Comparison of ENCODE assay signal across 15 cellular contexts in the genomic region with DNA sequence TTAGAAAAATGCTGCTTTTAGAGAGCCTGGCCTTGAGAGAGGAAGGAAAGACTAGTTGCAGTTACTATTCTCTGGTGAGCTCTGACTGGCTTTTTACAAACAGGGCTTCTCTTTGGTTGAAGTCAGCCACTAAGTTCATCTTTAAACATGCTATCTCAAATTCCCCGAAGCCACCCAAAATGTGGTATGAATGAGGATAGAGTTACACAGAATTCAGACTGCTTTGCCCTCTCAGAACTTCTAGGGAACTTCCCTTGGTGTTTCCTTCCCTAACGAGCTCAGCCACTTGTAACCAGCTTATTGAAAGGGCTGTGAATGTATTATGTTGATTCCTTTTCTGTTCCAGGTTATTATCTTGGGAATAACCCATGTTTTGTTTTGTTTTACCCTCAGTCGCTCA.
DNase-seq lines count a peak whose midpoint lies in the region; ATAC-seq and TF ChIP-seq lines count a peak whose summit lies in the region.
"Had no signal": no experiment of that assay in that cellular context is flagged by ENCODE, and none has a peak within 500 bp of the region (broad histone marks: within the 10 kb centered on the region; RNA-seq: fewer than 3 reads in every experiment).

No MANE protein-coding gene starts in this region.

- intact Hi-C loops in activated T-helper 1 cell treated with anti-CD3 and anti-CD28 coated beads, Interleukin-12 subunit alpha, Interleukin-12 subunit beta, Interleukin-2, Interleukin-4 antibody, amounts not matched to agents 30 ng/mL and 10 ng/mL and 1 ng/mL, durations not matched to agents 14 hours and 24 hours and 36 hours (cut with micrococcal nuclease): loop anchor here (5.0 kb wide), 3 partner anchors 44 to 84 kb away; partner anchors contain the start of genes EFHC1 and TRAM2

- peak; percentile 33 for ATAC-seq in HG02610 (IDR thresholded peaks at IDR 0.05; ENCODE audit: unreplicated experiment)
- ATAC-seq: activated T-cell treated with anti-CD3 and anti-CD28 coated beads, Interleukin-2, amount 50 U/mL, for 4 hours; gastroesophageal sphincter had no signal

- peaks cover 36% of the 10 kb centered on the region for H3K4me1 Mint-ChIP-seq in activated T-helper 1 cell treated with anti-CD3 and anti-CD28 coated beads, Interleukin-12 subunit alpha, Interleukin-12 subunit beta, Interleukin-2, Interleukin-4 antibody, amounts not matched to agents 30 ng/mL and 10 ng/mL and 1 ng/mL, durations not matched to agents 14 hours and 24 hours and 36 hours (ENCODE audit: low read depth)
- H3K4me1 Mint-ChIP-seq in nephron progenitor cell: peaks cover 14% of the 10 kb centered on the region
- H3K4me1 Mint-ChIP-seq in type B pancreatic cell (ENCODE audit: unreplicated experiment): peaks cover 12% of the 10 kb centered on the region

- H3K9me3 Mint-ChIP-seq in activated T-helper 1 cell treated with anti-CD3 and anti-CD28 coated beads, Interleukin-12 subunit alpha, Interleukin-12 subunit beta, Interleukin-2, Interleukin-4 antibody, amounts not matched to agents 30 ng/mL and 10 ng/mL and 1 ng/mL, durations not matched to agents 14 hours and 24 hours and 36 hours: peaks cover 9% of the 10 kb centered on the region
- peaks cover 4% of the 10 kb centered on the region for H3K9me3 Mint-ChIP-seq in nephron progenitor cell
- no peaks in the 10 kb centered on the region for H3K9me3 Mint-ChIP-seq in type B pancreatic cell
- H3K9me3 Mint-ChIP-seq: activated T-cell treated with anti-CD3 and anti-CD28 coated beads, Interleukin-2, amount 50 U/mL, for 4 hours had no signal

- DNase-seq in GM13976 (ENCODE audit: low spot score): peak; percentile 5
- DNase-seq in activated T-helper 1 cell treated with anti-CD3 and anti-CD28 coated beads, Interleukin-12 subunit alpha, Interleukin-12 subunit beta, Interleukin-2, Interleukin-4 antibody, amounts not matched to agents 30 ng/mL and 10 ng/mL and 1 ng/mL, durations not matched to agents 14 hours and 24 hours and 36 hours (ENCODE audit: low spot score): peak; percentile 6
- DNase-seq in nephron progenitor cell: no peak
- no peak for DNase-seq in T1000 (lab: John Stamatoyannopoulos, UW)
- DNase-seq in LoVo (ENCODE audit: low spot score): no peak
- no peak for DNase-seq in type B pancreatic cell (ENCODE audit: extremely low spot score, unreplicated experiment)
- DNase-seq: activated T-cell treated with anti-CD3 and anti-CD28 coated beads, Interleukin-2, amount 50 U/mL, for 4 hours; caudate nucleus; NCI-H187 treated with DMSO at 0.1 percent for 48 hours; NCI-H524 treated with DMSO at 0.1 percent for 48 hours; occipital lobe; PC-9; stimulated activated naive CD4-positive, alpha-beta T cell had no signal

- H3K36me3 Mint-ChIP-seq in activated T-helper 1 cell treated with anti-CD3 and anti-CD28 coated beads, Interleukin-12 subunit alpha, Interleukin-12 subunit beta, Interleukin-2, Interleukin-4 antibody, amounts not matched to agents 30 ng/mL and 10 ng/mL and 1 ng/mL, durations not matched to agents 14 hours and 24 hours and 36 hours (ENCODE audit: low read depth): no peaks in the 10 kb centered on the region
- H3K36me3 Mint-ChIP-seq in nephron progenitor cell (ENCODE audit: low read depth) (peaks cover 35% of the 10 kb centered on the region), type B pancreatic cell (peaks cover 27% of the 10 kb centered on the region)

- H3K27ac Mint-ChIP-seq in activated T-helper 1 cell treated with anti-CD3 and anti-CD28 coated beads, Interleukin-12 subunit alpha, Interleukin-12 subunit beta, Interleukin-2, Interleukin-4 antibody, amounts not matched to agents 30 ng/mL and 10 ng/mL and 1 ng/mL, durations not matched to agents 14 hours and 24 hours and 36 hours: peak overlapping the region; percentile 32
- peak overlapping the region; percentile 4 for H3K27ac Mint-ChIP-seq in nephron progenitor cell
- H3K27ac Mint-ChIP-seq in type B pancreatic cell: no peak overlapping the region

- peaks cover 5% of the 10 kb centered on the region for H3K27me3 Mint-ChIP-seq in activated T-helper 1 cell treated with anti-CD3 and anti-CD28 coated beads, Interleukin-12 subunit alpha, Interleukin-12 subunit beta, Interleukin-2, Interleukin-4 antibody, amounts not matched to agents 30 ng/mL and 10 ng/mL and 1 ng/mL, durations not matched to agents 14 hours and 24 hours and 36 hours (ENCODE audit: insufficient read depth)
- H3K27me3 Mint-ChIP-seq in nephron progenitor cell (ENCODE audit: low read depth, poor library complexity) (peaks cover 3% of the 10 kb centered on the region), type B pancreatic cell (no peaks in the 10 kb centered on the region)

- peak overlapping the region; percentile 11 for H3K4me3 Mint-ChIP-seq in activated T-helper 1 cell treated with anti-CD3 and anti-CD28 coated beads, Interleukin-12 subunit alpha, Interleukin-12 subunit beta, Interleukin-2, Interleukin-4 antibody, amounts not matched to agents 30 ng/mL and 10 ng/mL and 1 ng/mL, durations not matched to agents 14 hours and 24 hours and 36 hours
- no peak overlapping the region for H3K4me3 Mint-ChIP-seq in nephron progenitor cell
- H3K4me3 Mint-ChIP-seq in type B pancreatic cell: no peak overlapping the region
- H3K4me3 Mint-ChIP-seq: activated T-cell treated with anti-CD3 and anti-CD28 coated beads, Interleukin-2, amount 50 U/mL, for 4 hours had no signal

- in situ Hi-C loops in GM13976 (cut with MboI; ENCODE audit: low sequenced_read_pairs, unreplicated experiment): no loop called here

- TF ChIP-seq CTCF in GM13976 (IDR thresholded peaks at IDR 0.05; ENCODE audit: borderline replicate concordance, control extremely low read depth, extremely low read depth, insufficient read depth, missing control alignments) (no peak), nephron progenitor cell (IDR thresholded peaks at IDR 0.05) (no peak), type B pancreatic cell (conservative IDR thresholded peaks at IDR 0.05) (no peak)

Comparison
In these comparisons a context has a peak if more than half of its experiments do, and no peak if none do; other contexts are left out.
1. DNase-seq: peak in GM13976 (single experiment) and activated T-helper 1 cell treated with anti-CD3 and anti-CD28 coated beads, Interleukin-12 subunit alpha, Interleukin-12 subunit beta, Interleukin-2, Interleukin-4 antibody, amounts not matched to agents 30 ng/mL and 10 ng/mL and 1 ng/mL, durations not matched to agents 14 hours and 24 hours and 36 hours (single experiment); none in nephron progenitor cell (single experiment), T1000 (single experiment), LoVo (single experiment) and type B pancreatic cell (single experiment).